In the genomic region with DNA sequence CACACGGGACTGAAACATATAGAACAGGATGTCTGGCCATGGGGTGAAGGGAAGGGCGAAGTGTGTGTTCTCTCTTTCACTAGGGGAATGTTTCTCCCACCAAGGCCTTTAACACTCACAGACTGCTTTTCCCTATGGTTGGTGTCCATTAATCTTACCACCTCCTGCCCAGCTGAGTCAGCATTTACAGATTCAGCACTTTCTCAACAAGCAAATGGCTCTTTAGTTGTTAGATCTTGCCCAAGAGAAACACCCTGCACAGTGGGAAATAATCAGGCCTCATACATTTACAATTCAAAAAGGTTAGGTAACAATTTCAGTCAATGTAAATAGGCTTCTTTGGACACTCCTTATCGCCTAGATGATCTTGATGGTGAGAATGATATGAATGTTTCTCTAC, we compare ENCODE assay signal across 23 cellular contexts.
"Had no signal": no experiment of that assay in that cellular context is flagged by ENCODE, and none has a peak within 500 bp of the region (broad histone marks: within the 10 kb centered on the region; RNA-seq: fewer than 3 reads in every experiment).

No MANE protein-coding gene starts in this region.

- H3K4me1 ChIP-seq: colonic mucosa, esophagus squamous epithelium, gastroesophageal sphincter, left ventricle myocardium inferior, pancreas, spleen had no signal

- H3K36me3 ChIP-seq: colonic mucosa, esophagus squamous epithelium, gastroesophageal sphincter, left ventricle myocardium inferior, pancreas, spleen, tibial artery had no signal

- H3K27ac ChIP-seq: colonic mucosa, esophagus squamous epithelium, gastroesophageal sphincter, left ventricle myocardium inferior, pancreas, spleen, tibial artery had no signal

- H3K27ac Mint-ChIP-seq: immature natural killer cell; naive thymus-derived CD4-positive, alpha-beta T cell; progenitor cell of endocrine pancreas; stimulated activated memory B cell treated with anti-CD40 and anti-IgM and Interleukin-4, amounts not matched to agents 10 μg/mL and 1 μg/mL and 100 μg/mL, for 72 hours; stimulated activated naive CD8-positive, alpha-beta T cell treated with anti-CD3 and anti-CD28 coated beads, Interleukin-15, Interleukin-2, amounts not matched to agents 100 ng/mL and 50 ng/mL, for 24 hours had no signal

- H3K9me3 Mint-ChIP-seq: neural crest cell; stimulated activated memory B cell treated with anti-CD40 and anti-IgM and Interleukin-4, amounts not matched to agents 10 μg/mL and 1 μg/mL and 100 μg/mL, for 72 hours had no signal

- H3K4me1 Mint-ChIP-seq: immature natural killer cell; naive thymus-derived CD4-positive, alpha-beta T cell; stimulated activated memory B cell treated with anti-CD40 and anti-IgM and Interleukin-4, amounts not matched to agents 10 μg/mL and 1 μg/mL and 100 μg/mL, for 72 hours had no signal

- H3K4me3 Mint-ChIP-seq: immature natural killer cell; naive thymus-derived CD4-positive, alpha-beta T cell; neural crest cell; stimulated activated memory B cell treated with anti-CD40 and anti-IgM and Interleukin-4, amounts not matched to agents 10 μg/mL and 1 μg/mL and 100 μg/mL, for 72 hours; stimulated activated naive CD8-positive, alpha-beta T cell treated with anti-CD3 and anti-CD28 coated beads, Interleukin-15, Interleukin-2, amounts not matched to agents 100 ng/mL and 50 ng/mL, for 24 hours had no signal

- H3K4me3 ChIP-seq: colonic mucosa, esophagus squamous epithelium, gastroesophageal sphincter, left ventricle myocardium inferior, lung, pancreas, spleen, tibial artery had no signal

- H3K36me3 Mint-ChIP-seq: immature natural killer cell; naive thymus-derived CD4-positive, alpha-beta T cell; stimulated activated memory B cell treated with anti-CD40 and anti-IgM and Interleukin-4, amounts not matched to agents 10 μg/mL and 1 μg/mL and 100 μg/mL, for 72 hours had no signal

- H3K27me3 ChIP-seq: colonic mucosa, esophagus squamous epithelium, gastroesophageal sphincter, pancreas, spleen, tibial artery had no signal

- DNase-seq: colonic mucosa; dermis blood vessel endothelial cell; esophagus squamous epithelium; foreskin fibroblast; glutamatergic neuron; immature natural killer cell; left ventricle myocardium inferior; mesenchymal stem cell; naive thymus-derived CD4-positive, alpha-beta T cell; occipital lobe; pancreas; retina; spleen; stimulated activated CD4-positive, alpha-beta T cell treated with anti-CD3 and anti-CD28 coated beads, Interleukin-15, amount 100 ng/mL, for 24 hours; stimulated activated CD4-positive, alpha-beta T cell treated with anti-CD3 and anti-CD28 coated beads, Interleukin-1b, Interleukin-23, amount 100 ng/mL, for 48 hours; stimulated activated CD4-positive, alpha-beta T cell treated with anti-CD3 and anti-CD28 coated beads, Interleukin-4, amount 100 ng/mL, for 24 hours; tibial artery had no signal

- H3K9me3 ChIP-seq: colonic mucosa, esophagus squamous epithelium, gastroesophageal sphincter, left ventricle myocardium inferior, pancreas, tibial artery had no signal

- H3K27me3 Mint-ChIP-seq: naive thymus-derived CD4-positive, alpha-beta T cell; progenitor cell of endocrine pancreas; stimulated activated memory B cell treated with anti-CD40 and anti-IgM and Interleukin-4, amounts not matched to agents 10 μg/mL and 1 μg/mL and 100 μg/mL, for 72 hours; stimulated activated naive CD8-positive, alpha-beta T cell treated with anti-CD3 and anti-CD28 coated beads, Interleukin-15, Interleukin-2, amounts not matched to agents 100 ng/mL and 50 ng/mL, for 24 hours had no signal
